In genomic region chr4:119454151-119454490, GRCh38 we compare ENCODE assay signal across 8 cellular contexts.
DNase-seq lines count a peak whose midpoint lies in the region; ATAC-seq and TF ChIP-seq lines count a peak whose summit lies in the region.
"Not testable (repeated sequence)": the region's sequence is repeated elsewhere in the genome, so short reads cannot be mapped to it uniquely, and the experiment has no call there.

No MANE protein-coding gene starts in this region.

- not testable (repeated sequence) for H3K9me3 Mint-ChIP-seq in activated T-helper 1 cell treated with anti-CD3 and anti-CD28 coated beads, Interleukin-12 subunit alpha, Interleukin-12 subunit beta, Interleukin-2, Interleukin-4 antibody, amounts not matched to agents 30 ng/mL and 10 ng/mL and 1 ng/mL, durations not matched to agents 14 hours and 24 hours and 36 hours

- H3K27me3 ChIP-seq in left lung, sigmoid colon: not testable (repeated sequence)

- TF ChIP-seq CTCF in epithelial cell of esophagus (IDR thresholded peaks at IDR 0.05; ENCODE audit: insufficient read depth, low read depth, low read length, missing control alignments), result peak; percentile 11
- TF ChIP-seq CTCF in left lung (IDR thresholded peaks at IDR 0.05); sigmoid colon (IDR thresholded peaks at IDR 0.05): not testable (repeated sequence)

- not testable (repeated sequence) for H3K4me1 ChIP-seq in left lung, sigmoid colon

- H3K27ac Mint-ChIP-seq in activated T-helper 1 cell treated with anti-CD3 and anti-CD28 coated beads, Interleukin-12 subunit alpha, Interleukin-12 subunit beta, Interleukin-2, Interleukin-4 antibody, amounts not matched to agents 30 ng/mL and 10 ng/mL and 1 ng/mL, durations not matched to agents 14 hours and 24 hours and 36 hours, result peak overlapping the region; percentile 97

- not testable (repeated sequence) for H3K9me3 ChIP-seq in KOPT-K1 (ENCODE audit: insufficient read depth, low read length, poor library complexity, severe bottlenecking); left lung; sigmoid colon

- H3K4me3 ChIP-seq in epithelial cell of esophagus (ENCODE audit: low read length) (peak overlapping the region; percentile 62), left lung (peak overlapping the region; percentile 44 to 65), sigmoid colon (peak overlapping the region; percentile 53 to 81 (median 72))

- H3K27ac ChIP-seq in KOPT-K1 (ENCODE audit: low read depth, low read length, poor library complexity, severe bottlenecking) (peak overlapping the region; percentile 85), left lung (peak overlapping the region; percentile 80 to 92), sigmoid colon (peak overlapping the region; percentile 84 to 92 (median 90))

- not testable (repeated sequence) for TF ChIP-seq POLR2A in sigmoid colon (IDR thresholded peaks at IDR 0.05)

- H3K4me3 Mint-ChIP-seq in activated T-helper 1 cell treated with anti-CD3 and anti-CD28 coated beads, Interleukin-12 subunit alpha, Interleukin-12 subunit beta, Interleukin-2, Interleukin-4 antibody, amounts not matched to agents 30 ng/mL and 10 ng/mL and 1 ng/mL, durations not matched to agents 14 hours and 24 hours and 36 hours, result peak overlapping the region; percentile 89

- H3K36me3 ChIP-seq in KOPT-K1 (ENCODE audit: insufficient read depth, low read length); left lung; sigmoid colon: not testable (repeated sequence)

- H3K4me1 Mint-ChIP-seq in activated T-helper 1 cell treated with anti-CD3 and anti-CD28 coated beads, Interleukin-12 subunit alpha, Interleukin-12 subunit beta, Interleukin-2, Interleukin-4 antibody, amounts not matched to agents 30 ng/mL and 10 ng/mL and 1 ng/mL, durations not matched to agents 14 hours and 24 hours and 36 hours (ENCODE audit: low read depth), result not testable (repeated sequence)

- H3K36me3 Mint-ChIP-seq in activated T-helper 1 cell treated with anti-CD3 and anti-CD28 coated beads, Interleukin-12 subunit alpha, Interleukin-12 subunit beta, Interleukin-2, Interleukin-4 antibody, amounts not matched to agents 30 ng/mL and 10 ng/mL and 1 ng/mL, durations not matched to agents 14 hours and 24 hours and 36 hours (ENCODE audit: low read depth), result not testable (repeated sequence)

- ATAC-seq in GM18873 (IDR thresholded peaks at IDR 0.05; ENCODE audit: low FRiP score, unreplicated experiment), result peak; percentile 2
- peak; percentile 9 for ATAC-seq in HG02642 (IDR thresholded peaks at IDR 0.05; ENCODE audit: poor library complexity, unreplicated experiment)
- peak; percentile 31 for ATAC-seq in left lung

- 3 to 4% methylated on average over 7 of the region's 7 CpGs for WGBS in sigmoid colon, 2 donors

- TF ChIP-seq EP300 in sigmoid colon (IDR thresholded peaks at IDR 0.05), result not testable (repeated sequence)

- intact Hi-C loops in activated T-helper 1 cell treated with anti-CD3 and anti-CD28 coated beads, Interleukin-12 subunit alpha, Interleukin-12 subunit beta, Interleukin-2, Interleukin-4 antibody, amounts not matched to agents 30 ng/mL and 10 ng/mL and 1 ng/mL, durations not matched to agents 14 hours and 24 hours and 36 hours (cut with micrococcal nuclease), result loop anchor here (1.0 to 10.0 kb wide), 7 partner anchors 137 to 769 kb away; partner anchors contain the start of genes METTL14, PDE5A and SEC24D
- intact Hi-C loops in left lung (cut with DNase I), result not testable (repeated sequence)
- intact Hi-C loops in sigmoid colon (cut with DNase I), result loop anchor here (5.0 kb wide), 2 partner anchors 173 to 598 kb away; partner anchors contain the start of gene PDE5A

- peak; percentile 24 for DNase-seq in AG08395 (ENCODE audit: low spot score)
- DNase-seq in activated T-helper 1 cell treated with anti-CD3 and anti-CD28 coated beads, Interleukin-12 subunit alpha, Interleukin-12 subunit beta, Interleukin-2, Interleukin-4 antibody, amounts not matched to agents 30 ng/mL and 10 ng/mL and 1 ng/mL, durations not matched to agents 14 hours and 24 hours and 36 hours (ENCODE audit: low spot score); epithelial cell of esophagus (ENCODE audit: low read depth); left lung; sigmoid colon: not testable (repeated sequence)

- H3K27me3 Mint-ChIP-seq in activated T-helper 1 cell treated with anti-CD3 and anti-CD28 coated beads, Interleukin-12 subunit alpha, Interleukin-12 subunit beta, Interleukin-2, Interleukin-4 antibody, amounts not matched to agents 30 ng/mL and 10 ng/mL and 1 ng/mL, durations not matched to agents 14 hours and 24 hours and 36 hours (ENCODE audit: insufficient read depth), result not testable (repeated sequence)
